In the genomic region with DNA sequence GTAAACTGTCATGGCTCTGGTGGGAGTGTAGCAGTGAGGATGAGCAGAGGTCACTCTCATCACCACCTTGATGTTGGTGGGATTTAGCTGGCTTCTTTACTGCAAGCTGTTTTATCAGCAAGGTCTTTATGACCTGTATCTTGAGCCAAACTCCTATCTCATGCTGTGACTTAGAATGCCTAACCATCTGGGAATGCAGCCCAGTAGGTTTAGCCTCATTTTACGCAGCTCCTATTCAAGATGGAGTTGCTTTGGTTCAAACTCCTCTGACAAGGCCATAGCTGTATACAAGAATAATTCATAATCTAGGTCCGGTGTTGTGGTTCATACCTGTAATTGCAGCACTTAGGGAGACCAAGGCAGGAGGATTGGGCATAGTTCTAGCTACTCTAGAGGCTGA, we compare ENCODE assay signal across 20 cellular contexts.
A peak's percentile ranks its signal among the peaks of the same experiment; 100 is the strongest.
DNase-seq lines count a peak whose midpoint lies in the region; ATAC-seq, FAIRE-seq and TF ChIP-seq lines count a peak whose summit lies in the region.
"Had no signal": no experiment of that assay in that cellular context is flagged by ENCODE, and none has a peak within 500 bp of the region (broad histone marks: within the 10 kb centered on the region; RNA-seq: fewer than 3 reads in every experiment).

No MANE protein-coding gene starts in this region.

- H3K4me1 ChIP-seq in GM23338 (ENCODE audit: insufficient read depth) (peaks cover 4% of the 10 kb centered on the region), endothelial cell of umbilical vein (ENCODE audit: control insufficient read depth, extremely low read depth, insufficient read depth, low read length) (no peaks in the 10 kb centered on the region), osteoblast (ENCODE audit: insufficient read depth, low read length) (peaks cover 20% of the 10 kb centered on the region), thyroid gland (peaks cover 31 to 59% of the 10 kb centered on the region in 2 donors), testis (no peaks in the 10 kb centered on the region)
- H3K4me1 ChIP-seq: HAP-1 had no signal

- CTCF ChIA-PET in endothelial cell of umbilical vein (lab: Charles Lee): interaction anchor here (1.1 kb wide), 1 partner anchor 17 kb away, joined by 3 read pairs; no protein-coding TSS in a partner anchor

- no peaks in the 10 kb centered on the region for H3K27me3 Mint-ChIP-seq in GM23338 (ENCODE audit: insufficient read depth, low read depth, poor library complexity)
- H3K27me3 Mint-ChIP-seq in activated T-cell treated with anti-CD3 and anti-CD28 coated beads, Interleukin-2, amount 50 U/mL, for 4 hours (ENCODE audit: low read depth): no peaks in the 10 kb centered on the region
- H3K27me3 Mint-ChIP-seq: IgD-negative memory B cell had no signal

- H3K4me1 Mint-ChIP-seq in GM23338: peaks cover 4% of the 10 kb centered on the region
- no peaks in the 10 kb centered on the region for H3K4me1 Mint-ChIP-seq in activated T-cell treated with anti-CD3 and anti-CD28 coated beads, Interleukin-2, amount 50 U/mL, for 4 hours (ENCODE audit: low read depth)

- no peak overlapping the region for H3K4me2 ChIP-seq in GM23338
- no peak overlapping the region for H3K4me2 ChIP-seq in endothelial cell of umbilical vein (ENCODE audit: insufficient read depth, low read length)
- H3K4me2 ChIP-seq in osteoblast (ENCODE audit: insufficient read depth, low read length): no peak overlapping the region
- H3K4me2 ChIP-seq: KMS-11 had no signal

- DNase-seq in GM23338 (ENCODE audit: low spot score): no peak
- DNase-seq in endothelial cell of umbilical vein (ENCODE audit: low read depth, low spot score): no peak
- no peak for DNase-seq in osteoblast (ENCODE audit: insufficient read length, low spot score, missing footprints)
- DNase-seq in thyroid gland: no peak
- no peak for DNase-seq in NCI-H524 treated with DMSO at 0.1 percent for 48 hours (lab: John Stamatoyannopoulos, UW)
- no peak for DNase-seq in activated T-cell treated with anti-CD3 and anti-CD28 coated beads, Interleukin-2, amount 50 U/mL, for 4 hours
- no peak for DNase-seq in testis
- DNase-seq: CD8-positive, alpha-beta T cell; COR-L47; DMS153; DND-41; GDM1; GOT3 had no signal

- no peaks in the 10 kb centered on the region for H3K9me1 ChIP-seq in endothelial cell of umbilical vein (replicated peaks; ENCODE audit: control insufficient read depth, extremely low read depth, insufficient read depth, low read length)

- H3K9me3 ChIP-seq in endothelial cell of umbilical vein (replicated peaks; ENCODE audit: control insufficient read depth, insufficient read depth, low read length) (no peaks in the 10 kb centered on the region), osteoblast (ENCODE audit: low read depth, low read length) (no peaks in the 10 kb centered on the region), thyroid gland (no peaks in the 10 kb centered on the region), testis (no peaks in the 10 kb centered on the region)
- H3K9me3 ChIP-seq: HAP-1 had no signal

- H3K9ac ChIP-seq in endothelial cell of umbilical vein (replicated peaks; ENCODE audit: extremely low read depth, insufficient read depth, low read length): no peak overlapping the region
- H3K9ac ChIP-seq: KMS-11 had no signal

- BruUV-seq in endothelial cell of umbilical vein (replicated peaks; lab: Mats Ljungman, UMichigan): no TSS peak

- H3K27ac ChIP-seq in GM23338 (ENCODE audit: low read depth) (no peak overlapping the region), endothelial cell of umbilical vein (ENCODE audit: insufficient read depth, low read depth, low read length) (no peak overlapping the region), osteoblast (ENCODE audit: low read depth, low read length) (peak overlapping the region; percentile 74), thyroid gland (peak overlapping the region; percentile 4 to 91 (median 89)), testis (no peak overlapping the region)
- H3K27ac ChIP-seq: KMS-11 had no signal

- H3K4me3 Mint-ChIP-seq in GM23338: no peak overlapping the region
- H3K4me3 Mint-ChIP-seq in activated T-cell treated with anti-CD3 and anti-CD28 coated beads, Interleukin-2, amount 50 U/mL, for 4 hours: no peak overlapping the region
- H3K4me3 Mint-ChIP-seq: CD14-positive monocyte; CD8-positive, alpha-beta T cell; IgD-negative memory B cell had no signal

- H3K9me2 ChIP-seq in GM23338 (ENCODE audit: insufficient read depth): no peaks in the 10 kb centered on the region

- H4K20me1 ChIP-seq in GM23338 (replicated peaks; ENCODE audit: insufficient read depth) (no peaks in the 10 kb centered on the region), endothelial cell of umbilical vein (replicated peaks; ENCODE audit: control insufficient read depth, extremely low read depth, insufficient read depth, low read length) (no peaks in the 10 kb centered on the region), osteoblast (ENCODE audit: insufficient read depth, low read length) (no peaks in the 10 kb centered on the region)

- no peaks in the 10 kb centered on the region for H3K9me3 Mint-ChIP-seq in GM23338
- H3K9me3 Mint-ChIP-seq in activated T-cell treated with anti-CD3 and anti-CD28 coated beads, Interleukin-2, amount 50 U/mL, for 4 hours: no peaks in the 10 kb centered on the region
- H3K9me3 Mint-ChIP-seq: CD8-positive, alpha-beta T cell had no signal

- H3K79me2 ChIP-seq in GM23338 (replicated peaks; ENCODE audit: insufficient read depth) (no peaks in the 10 kb centered on the region), endothelial cell of umbilical vein (ENCODE audit: control insufficient read depth, insufficient read depth, low read length) (no peaks in the 10 kb centered on the region), osteoblast (ENCODE audit: insufficient read depth, low read length) (no peaks in the 10 kb centered on the region)

- intact Hi-C loops in endothelial cell of umbilical vein (cut with micrococcal nuclease): no loop called here
- intact Hi-C loops in thyroid gland (cut with DNase I): no loop called here
- intact Hi-C loops in testis (cut with DNase I; ENCODE audit: low total_unique reads): no loop called here

- peak; percentile 12 for FAIRE-seq in endothelial cell of umbilical vein (lab: Jason Lieb, UNC)
- FAIRE-seq: A204.1, D721Med had no signal

- POLR2A ChIA-PET in endothelial cell of umbilical vein (lab: Charles Lee): no interaction called here

- no peak overlapping the region for H3K4me3 ChIP-seq in GM23338
- no peak overlapping the region for H3K4me3 ChIP-seq in endothelial cell of umbilical vein (replicated peaks in 1 of 3; ENCODE audit: insufficient read depth in 1 of 3, low read depth in 1 of 3, low read length in 3 of 3)
- H3K4me3 ChIP-seq in osteoblast (ENCODE audit: insufficient read depth, low read length): no peak overlapping the region
- H3K4me3 ChIP-seq in thyroid gland (replicated peaks in 1 of 3): no peak overlapping the region
- no peak overlapping the region for H3K4me3 ChIP-seq in testis
- H3K4me3 ChIP-seq: HAP-1 had no signal

- TF ChIP-seq CTCF in GM23338 (conservative IDR thresholded peaks at IDR 0.05; ENCODE audit: low read depth in 2 of 2) (no peak), endothelial cell of umbilical vein (IDR thresholded peaks at IDR 0.05; ENCODE audit: extremely low read depth in 1 of 2, insufficient read depth in 1 of 2, low read depth in 1 of 2, low read length in 2 of 2) (no peak), osteoblast (IDR thresholded peaks at IDR 0.05; ENCODE audit: extremely low read depth, low read depth, low read length) (no peak), thyroid gland (IDR thresholded peaks at IDR 0.05) (no peak), testis (IDR thresholded peaks at IDR 0.05) (no peak)

- H3K27ac Mint-ChIP-seq in GM23338: no peak overlapping the region
- H3K27ac Mint-ChIP-seq: CD14-positive monocyte; CD8-positive, alpha-beta T cell; IgD-negative memory B cell had no signal

- dilution Hi-C loops in endothelial cell of umbilical vein (cut with MboI; ENCODE audit: extremely low pct_ligation_motif_present, low sequenced_read_pairs): no loop called here

- H3K36me3 ChIP-seq in GM23338 (ENCODE audit: insufficient read depth): no peaks in the 10 kb centered on the region
- H3K36me3 ChIP-seq in endothelial cell of umbilical vein (ENCODE audit: control insufficient read depth in 2 of 2, extremely low read depth in 1 of 2, insufficient read depth in 2 of 2, low read length in 2 of 2): no peaks in the 10 kb centered on the region
- H3K36me3 ChIP-seq in osteoblast (ENCODE audit: insufficient read depth, low read length): no peaks in the 10 kb centered on the region
- H3K36me3 ChIP-seq in thyroid gland: no peaks in the 10 kb centered on the region
- H3K36me3 ChIP-seq in testis (ENCODE audit: low read depth, missing control alignments): no peaks in the 10 kb centered on the region
- H3K36me3 ChIP-seq: HAP-1 had no signal

- no peak for TF ChIP-seq POLR2A in endothelial cell of umbilical vein (IDR thresholded peaks at IDR 0.05; ENCODE audit: low read depth, low read length)
- no peak for TF ChIP-seq POLR2A in thyroid gland (IDR thresholded peaks at IDR 0.05)
- TF ChIP-seq POLR2A in testis (IDR thresholded peaks at IDR 0.05): no peak

- H2AFZ ChIP-seq in GM23338 (0 out of 2 replicates have a peak overlapping the region, but pooled peaks have one; percentile 23), endothelial cell of umbilical vein (ENCODE audit: low read depth, low read length) (no peak overlapping the region), osteoblast (ENCODE audit: low read length) (no peak overlapping the region)

- no peaks in the 10 kb centered on the region for H3K36me3 Mint-ChIP-seq in GM23338 (ENCODE audit: low read depth)
- H3K36me3 Mint-ChIP-seq in activated T-cell treated with anti-CD3 and anti-CD28 coated beads, Interleukin-2, amount 50 U/mL, for 4 hours (ENCODE audit: insufficient read depth): no peaks in the 10 kb centered on the region
- H3K36me3 Mint-ChIP-seq: CD8-positive, alpha-beta T cell had no signal

- H3F3A ChIP-seq in GM23338 (replicated peaks; ENCODE audit: low read depth): no peaks in the 10 kb centered on the region

- WGBS in thyroid gland, 2 donors: 97 to 98% methylated on average over 2 of the region's 2 CpGs
- 84 to 92% methylated on average over 2 of the region's 2 CpGs for WGBS in testis, 2 donors

- H3K27me3 ChIP-seq in GM23338 (ENCODE audit: insufficient read depth) (no peaks in the 10 kb centered on the region), endothelial cell of umbilical vein (ENCODE audit: control insufficient read depth in 2 of 2, insufficient read depth in 2 of 2, low read length in 2 of 2) (no peaks in the 10 kb centered on the region), osteoblast (ENCODE audit: insufficient read depth, low read length) (no peaks in the 10 kb centered on the region), thyroid gland (no peaks in the 10 kb centered on the region), testis (no peaks in the 10 kb centered on the region)

- ATAC-seq in GM23338 (no peak), GM18520 (IDR thresholded peaks at IDR 0.05; ENCODE audit: unreplicated experiment) (no peak)
- no peak for ATAC-seq in activated T-cell treated with anti-CD3 and anti-CD28 coated beads, Interleukin-2, amount 50 U/mL, for 4 hours
- ATAC-seq: CD8-positive, alpha-beta T cell had no signal

TF ChIP-seq in endothelial cell of umbilical vein, 7 proteins besides CTCF, POLR2A, EP300 and RAD21 (continues in another document):
- TF ChIP-seq FOS (IDR thresholded peaks at IDR 0.05; ENCODE audit: borderline replicate concordance, insufficient read depth, low read length) (no peak), JUN (IDR thresholded peaks at IDR 0.05; ENCODE audit: borderline replicate concordance, insufficient read depth, insufficient read length, low read depth) (no peak)

Comparison
In these comparisons a context has a peak if more than half of its experiments do, and no peak if none do; other contexts are left out.
1. H3K27ac ChIP-seq: peak in osteoblast (single experiment) and thyroid gland (3 of 3); none in GM23338 (single experiment), endothelial cell of umbilical vein (single experiment) and testis (0 of 2).